1 cellular context compared by ENCODE assay signal in genomic region chr11:66988238-66988637, GRCh38.
TF ChIP-seq lines count a peak whose summit lies in the region.

No MANE protein-coding gene starts in this region.

TF ChIP-seq in H1, 55 proteins besides CTCF, POLR2A, EP300 and RAD21:
- TF ChIP-seq KDM1A (IDR thresholded peaks at IDR 0.05; ENCODE audit: borderline replicate concordance, low read length), result peak; percentile 69; the same call in 1 of the 2 replicates
- TF ChIP-seq ASH2L (IDR thresholded peaks at IDR 0.05; ENCODE audit: low read length), result no peak
- no peak for TF ChIP-seq SP1 (IDR thresholded peaks at IDR 0.05; ENCODE audit: low read depth, low read length)
